ENCODE assay signal across 27 cellular contexts in genomic region chr20:38106461-38106860, GRCh38. TPM values are rescaled to one million over a fixed set of nuclear protein-coding genes. Genes with fewer than 3 reads are reported as not detected.
"Had no signal": no experiment of that assay in that cellular context is flagged by ENCODE, and none has a peak within 500 bp of the region (broad histone marks: within the 10 kb centered on the region; RNA-seq: fewer than 3 reads in every experiment).

No MANE protein-coding gene starts in this region.

- H3K36me3 Mint-ChIP-seq: activated naive CD8-positive, alpha-beta T cell; natural killer cell; neural progenitor cell had no signal

- H3K4me3 Mint-ChIP-seq: activated CD4-positive, alpha-beta T cell treated with anti-CD3 and anti-CD28 coated beads for 36 hours; activated naive CD8-positive, alpha-beta T cell; immature natural killer cell; natural killer cell; neural progenitor cell had no signal

- H3K9me3 ChIP-seq: lower lobe of right lung, spleen, tibial nerve had no signal

- H3K27ac ChIP-seq: dorsolateral prefrontal cortex, lower lobe of right lung, neural progenitor cell, spleen, tibial nerve had no signal

- ATAC-seq: activated CD4-positive, alpha-beta T cell treated with anti-CD3 and anti-CD28 coated beads for 36 hours; lower lobe of right lung; natural killer cell; right cardiac atrium had no signal

- H3K27me3 ChIP-seq: dorsolateral prefrontal cortex, neural progenitor cell, spleen, tibial nerve had no signal

- H2AFZ ChIP-seq: neural progenitor cell had no signal

- H3K9me3 Mint-ChIP-seq: immature natural killer cell, natural killer cell, neural progenitor cell had no signal

- H3K4me1 Mint-ChIP-seq: activated CD4-positive, alpha-beta T cell treated with anti-CD3 and anti-CD28 coated beads for 36 hours; immature natural killer cell; natural killer cell; neural progenitor cell had no signal

- H3K36me3 ChIP-seq: lower lobe of right lung, neural progenitor cell, spleen, tibial nerve had no signal

- H3K4me1 ChIP-seq: neural progenitor cell had no signal

- FAIRE-seq: bronchial epithelial cell, endothelial cell of umbilical vein had no signal

- H3K9ac ChIP-seq: neural progenitor cell had no signal

- H3K4me3 ChIP-seq: coronary artery, dorsolateral prefrontal cortex, lower lobe of right lung, neural progenitor cell, spleen, tibial nerve had no signal

- H3K27ac Mint-ChIP-seq: activated CD4-positive, alpha-beta T cell treated with anti-CD3 and anti-CD28 coated beads for 36 hours; activated naive CD8-positive, alpha-beta T cell; immature natural killer cell; natural killer cell; neural progenitor cell had no signal

- H3K27me3 Mint-ChIP-seq: activated CD4-positive, alpha-beta T cell treated with anti-CD3 and anti-CD28 coated beads for 36 hours had no signal

- H3K4me2 ChIP-seq: neural progenitor cell had no signal

- DNase-seq: activated CD4-positive, alpha-beta T cell treated with anti-CD3 and anti-CD28 coated beads for 36 hours; activated CD4-positive, alpha-beta T cell treated with anti-CD3 and anti-CD28 coated beads, Interleukin-2, amount 50 U/mL, for 4 hours; activated CD4-positive, CD25-positive, alpha-beta regulatory T cell; activated effector memory CD4-positive, alpha-beta T cell treated with Interleukin-2 at 50 U/mL for 16 hours; activated naive CD4-positive, alpha-beta T cell treated with Interleukin-2 at 50 U/mL for 16 hours; activated T-cell treated with anti-CD3 and anti-CD28 coated beads for 4 hours; anterior cingulate cortex; cerebellar nuclear complex; dorsolateral prefrontal cortex; effector memory CD4-positive, alpha-beta T cell; foreskin fibroblast; hippocampal formation; immature natural killer cell; lower lobe of right lung; mesendoderm; natural killer cell; posterior cingulate gyrus; right cardiac atrium; spleen; stimulated activated naive CD4-positive, alpha-beta T cell treated with Interleukin-2 at 50 U/mL for 16 hours; T-helper 2 cell had no signal

RNA-seq across cellular contexts. Expression of gene TGM2, which starts 58.6 kb away (rescaled TPM):
- polyA plus RNA-seq: immature natural killer cell had no signal
